In the genomic region with DNA sequence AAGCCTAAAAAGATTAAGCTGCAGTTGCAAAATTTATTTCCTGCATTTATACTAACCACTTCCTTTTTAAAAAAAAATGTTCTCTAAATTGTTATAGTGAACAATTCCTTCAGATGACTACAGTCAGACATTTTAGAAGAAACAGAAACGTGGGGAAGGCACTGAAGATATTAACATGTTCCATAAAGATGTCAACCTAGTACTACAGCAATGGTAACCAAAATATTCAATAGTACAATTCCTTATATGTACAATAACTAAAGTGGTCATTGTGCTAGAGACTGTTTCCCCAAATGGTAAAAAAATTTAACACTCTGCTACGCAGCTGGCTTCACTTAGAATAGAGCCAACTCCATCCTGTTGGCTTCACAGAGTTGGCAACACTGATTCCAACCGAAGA, we compare ENCODE assay signal across 10 cellular contexts.
DNase-seq lines count a peak whose midpoint lies in the region; FAIRE-seq and TF ChIP-seq lines count a peak whose summit lies in the region.
"Had no signal": no experiment of that assay in that cellular context is flagged by ENCODE, and none has a peak within 500 bp of the region (broad histone marks: within the 10 kb centered on the region; RNA-seq: fewer than 3 reads in every experiment).

No MANE protein-coding gene starts in this region.

- DNase-seq in GF-D8 (lab: John Stamatoyannopoulos, UW) (peak; percentile 72), SKM-1 (lab: John Stamatoyannopoulos, UW; ENCODE audit: unreplicated experiment) (peak; percentile 14), endothelial cell of umbilical vein (ENCODE audit: low read depth, low spot score) (peak; percentile 42), spleen (no peak), nucleus accumbens (lab: John Stamatoyannopoulos, UW) (no peak), kidney glomerular epithelial cell (lab: John Stamatoyannopoulos, UW) (no peak), RCC 7860 (ENCODE audit: low spot score) (no peak), OCI-M2 (lab: John Stamatoyannopoulos, UW; ENCODE audit: unreplicated experiment) (no peak)
- DNase-seq: hippocampal formation, NCI-H524 treated with DMSO at 0.1 percent for 48 hours had no signal

- H3K9ac ChIP-seq in endothelial cell of umbilical vein (replicated peaks; ENCODE audit: extremely low read depth, insufficient read depth, low read length), result no peak overlapping the region

- no TSS peak for BruUV-seq in endothelial cell of umbilical vein (replicated peaks; lab: Mats Ljungman, UMichigan)

- POLR2A ChIA-PET in endothelial cell of umbilical vein (lab: Charles Lee), result no interaction called here

- WGBS in spleen, 5 donors, result 7 to 14% (median 8%) methylated on average over 3 of the region's 3 CpGs

- H3K36me3 ChIP-seq in endothelial cell of umbilical vein (ENCODE audit: control insufficient read depth in 2 of 2, extremely low read depth in 1 of 2, insufficient read depth in 2 of 2, low read length in 2 of 2) (peaks cover 0 to 2% of the 10 kb centered on the region in 2 experiments), spleen (peaks cover 0 to 76% (median 12%) of the 10 kb centered on the region in 6 donors)

- no peaks in the 10 kb centered on the region for H3K79me2 ChIP-seq in endothelial cell of umbilical vein (ENCODE audit: control insufficient read depth, insufficient read depth, low read length)

- H4K20me1 ChIP-seq in endothelial cell of umbilical vein (replicated peaks; ENCODE audit: control insufficient read depth, extremely low read depth, insufficient read depth, low read length), result no peaks in the 10 kb centered on the region

- H3K27ac ChIP-seq in endothelial cell of umbilical vein (ENCODE audit: insufficient read depth, low read depth, low read length) (no peak overlapping the region), spleen (peak overlapping the region; percentile 69 to 88 (median 84))

- H3K9me1 ChIP-seq in endothelial cell of umbilical vein (replicated peaks; ENCODE audit: control insufficient read depth, extremely low read depth, insufficient read depth, low read length), result no peaks in the 10 kb centered on the region

- no peak overlapping the region for H3K4me2 ChIP-seq in endothelial cell of umbilical vein (ENCODE audit: insufficient read depth, low read length)

- H3K4me1 ChIP-seq in endothelial cell of umbilical vein (ENCODE audit: control insufficient read depth, extremely low read depth, insufficient read depth, low read length) (peaks cover 5% of the 10 kb centered on the region), spleen (peaks cover 31 to 83% (median 44%) of the 10 kb centered on the region in 6 donors)

- H3K9me3 ChIP-seq in endothelial cell of umbilical vein (replicated peaks; ENCODE audit: control insufficient read depth, insufficient read depth, low read length) (no peaks in the 10 kb centered on the region), spleen (peaks cover 0 to 16% (median 11%) of the 10 kb centered on the region in 8 donors)

- FAIRE-seq in endothelial cell of umbilical vein (lab: Jason Lieb, UNC), result no peak
- no peak for FAIRE-seq in RCC 7860 (lab: Jason Lieb, UNC)

- TF ChIP-seq POLR2A in endothelial cell of umbilical vein (IDR thresholded peaks at IDR 0.05; ENCODE audit: low read depth, low read length) (no peak), spleen (IDR thresholded peaks at IDR 0.05) (no peak)

- CTCF ChIA-PET in endothelial cell of umbilical vein (lab: Charles Lee), result interaction anchor here (0.9 to 1.4 kb wide), 2 partner anchors 10 to 33 kb away, joined by 3 read pairs; no protein-coding TSS in a partner anchor

- TF ChIP-seq CTCF in endothelial cell of umbilical vein (IDR thresholded peaks at IDR 0.05; ENCODE audit: extremely low read depth in 1 of 2, insufficient read depth in 1 of 2, low read depth in 1 of 2, low read length in 2 of 2) (no peak), spleen (IDR thresholded peaks at IDR 0.05 in 8 of 11, conservative IDR thresholded peaks at IDR 0.05 in 3 of 11) (no peak)

- no peak overlapping the region for H3K4me3 ChIP-seq in endothelial cell of umbilical vein (replicated peaks in 1 of 3; ENCODE audit: insufficient read depth in 1 of 3, low read depth in 1 of 3, low read length in 3 of 3)
- peak overlapping the region in 1 of 8 donors; percentile 12 for H3K4me3 ChIP-seq in spleen

- no peaks in the 10 kb centered on the region for H3K27me3 ChIP-seq in endothelial cell of umbilical vein (ENCODE audit: control insufficient read depth in 2 of 2, insufficient read depth in 2 of 2, low read length in 2 of 2)
- no peaks in the 10 kb centered on the region for H3K27me3 ChIP-seq in spleen (replicated peaks in 1 of 7)

- no peak overlapping the region for H2AFZ ChIP-seq in endothelial cell of umbilical vein (ENCODE audit: low read depth, low read length)

- intact Hi-C loops in endothelial cell of umbilical vein (cut with micrococcal nuclease) (loop anchor here (2.0 kb wide), 1 partner anchor 17 kb away; no protein-coding TSS in a partner anchor), spleen (cut with DNase I; ENCODE audit: low total_unique reads) (no loop called here)

- dilution Hi-C loops in endothelial cell of umbilical vein (cut with MboI; ENCODE audit: extremely low pct_ligation_motif_present, low sequenced_read_pairs), result no loop called here

TF ChIP-seq in endothelial cell of umbilical vein, 7 proteins besides CTCF, POLR2A, EP300 and RAD21:
- TF ChIP-seq MYC (IDR thresholded peaks at IDR 0.05; ENCODE audit: low read depth, low read length) (no peak), FOS (IDR thresholded peaks at IDR 0.05; ENCODE audit: borderline replicate concordance, insufficient read depth, low read length) (no peak), POLR2AphosphoS5 (IDR thresholded peaks at IDR 0.05; ENCODE audit: insufficient read depth, low read depth, low read length) (no peak), GATA2 (IDR thresholded peaks at IDR 0.05; ENCODE audit: insufficient read depth, insufficient read length, low read depth, low read length) (no peak), JUN (IDR thresholded peaks at IDR 0.05; ENCODE audit: borderline replicate concordance, insufficient read depth, insufficient read length, low read depth) (no peak), EZH2 (IDR thresholded peaks at IDR 0.05; ENCODE audit: borderline replicate concordance, low read depth, low read length, severe bottlenecking) (no peak)
- TF ChIP-seq, protein P1, sequence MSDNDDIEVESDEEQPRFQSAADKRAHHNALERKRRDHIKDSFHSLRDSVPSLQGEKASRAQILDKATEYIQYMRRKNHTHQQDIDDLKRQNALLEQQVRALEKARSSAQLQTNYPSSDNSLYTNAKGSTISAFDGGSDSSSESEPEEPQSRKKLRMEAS (IDR thresholded peaks at IDR 0.05; ENCODE audit: insufficient read depth, insufficient read length), result no peak
TF ChIP-seq in endothelial cell of umbilical vein: peak in this region for 0.

Comparison
In these comparisons a context has a peak if more than half of its experiments do, and no peak if none do; other contexts are left out.
1. DNase-seq: peak in GF-D8 (single experiment), SKM-1 (single experiment) and endothelial cell of umbilical vein (single experiment); none in spleen (single experiment), nucleus accumbens (0 of 56), kidney glomerular epithelial cell (single experiment), RCC 7860 (single experiment) and OCI-M2 (single experiment).